Comparison of ENCODE assay signal across 1 cellular context in genomic region chr10:47451275-47451997, GRCh38.
TF ChIP-seq lines count a peak whose summit lies in the region.

No MANE protein-coding gene starts in this region.

TF ChIP-seq in H1, 55 proteins besides CTCF, POLR2A, EP300 and RAD21:
- TF ChIP-seq JUN (IDR thresholded peaks at IDR 0.05; ENCODE audit: low read depth, low read length): no peak
- TF ChIP-seq SIRT6 (IDR thresholded peaks at IDR 0.05; ENCODE audit: low read length): no peak
- TF ChIP-seq KDM4A (IDR thresholded peaks at IDR 0.05; ENCODE audit: low read depth, low read length, severe bottlenecking): no peak
- no peak for TF ChIP-seq USF2 (IDR thresholded peaks at IDR 0.05; ENCODE audit: low read length)
- no peak for TF ChIP-seq SAP30 (IDR thresholded peaks at IDR 0.05; ENCODE audit: insufficient read depth, insufficient replicate concordance, low read length)
- TF ChIP-seq SP1 (IDR thresholded peaks at IDR 0.05; ENCODE audit: low read depth, low read length): no peak
- no peak for TF ChIP-seq KDM5A (IDR thresholded peaks at IDR 0.05; ENCODE audit: low read length)
- no peak for TF ChIP-seq NANOG (IDR thresholded peaks at IDR 0.05; ENCODE audit: insufficient read depth, low read depth, low read length, poor library complexity, severe bottlenecking)
- TF ChIP-seq CTBP2 (IDR thresholded peaks at IDR 0.05; ENCODE audit: borderline replicate concordance, insufficient read depth, insufficient read length, low read length): no peak
- no peak for TF ChIP-seq SIX5 (IDR thresholded peaks at IDR 0.05; ENCODE audit: low read depth, low read length)
- TF ChIP-seq BRCA1 (IDR thresholded peaks at IDR 0.05; ENCODE audit: low read depth, low read length): no peak
- TF ChIP-seq ATF3 (IDR thresholded peaks at IDR 0.05; ENCODE audit: insufficient read depth, low read depth, low read length): no peak
- TF ChIP-seq PHF8 (conservative IDR thresholded peaks at IDR 0.05; ENCODE audit: low read depth, low read length): no peak
- no peak for TF ChIP-seq SP4 (IDR thresholded peaks at IDR 0.05; ENCODE audit: low read length)
- no peak for TF ChIP-seq TBP (IDR thresholded peaks at IDR 0.05; ENCODE audit: low read depth, low read length)
- TF ChIP-seq HDAC6 (IDR thresholded peaks at IDR 0.05; ENCODE audit: low read depth, low read length): no peak
- no peak for TF ChIP-seq SUZ12 (IDR thresholded peaks at IDR 0.05; ENCODE audit: low read length)
- no peak for TF ChIP-seq RFX5 (IDR thresholded peaks at IDR 0.05; ENCODE audit: borderline replicate concordance, low read depth, low read length)
TF ChIP-seq in H1: peak in this region for 0.
